Comparison of ENCODE assay signal across 1 cellular context in genomic region chr16:12099451-12100123, GRCh38.
A peak's percentile ranks its signal among the peaks of the same experiment; 100 is the strongest.
TF ChIP-seq lines count a peak whose summit lies in the region.

No MANE protein-coding gene starts in this region.

TF ChIP-seq in HepG2, 621 proteins besides CTCF, POLR2A, EP300 and RAD21 (continued from another document and continues in another):
- no peak for TF ChIP-seq KAT8 (CRISPR knock-in tag; IDR thresholded peaks at IDR 0.05)
- no peak for TF ChIP-seq IRF1 (CRISPR knock-in tag; IDR thresholded peaks at IDR 0.05; ENCODE audit: low read depth)
- no peak; the same call in 1 of the 2 replicates for TF ChIP-seq ZNF772 (CRISPR knock-in tag; IDR thresholded peaks at IDR 0.05)
- no peak for TF ChIP-seq ZNF607 (CRISPR knock-in tag; IDR thresholded peaks at IDR 0.05; ENCODE audit: borderline replicate concordance)
- no peak for TF ChIP-seq ZNF615 (CRISPR knock-in tag; IDR thresholded peaks at IDR 0.05; ENCODE audit: borderline replicate concordance)
- no peak for TF ChIP-seq CEBPG (CRISPR knock-in tag; IDR thresholded peaks at IDR 0.05)
- TF ChIP-seq ZNF225 (CRISPR knock-in tag; IDR thresholded peaks at IDR 0.05) = peak; percentile 12; the same call in 1 of the 2 replicates
- 0 out of 2 replicates have a peak, but pooled peaks have one; percentile 35 for TF ChIP-seq ZBTB7A (CRISPR knock-in tag; IDR thresholded peaks at IDR 0.05)
- no peak for TF ChIP-seq TEAD2 (CRISPR knock-in tag; IDR thresholded peaks at IDR 0.05)
- no peak for TF ChIP-seq ZNF331 (CRISPR knock-in tag; IDR thresholded peaks at IDR 0.05)
- no peak for TF ChIP-seq ARID3A (IDR thresholded peaks at IDR 0.05; ENCODE audit: low read depth, low read length)
- TF ChIP-seq ATAD3A (CRISPR knock-in tag; IDR thresholded peaks at IDR 0.05) = no peak
- peak; percentile 52; the same call in 1 of the 2 replicates for TF ChIP-seq NFKB2 (CRISPR knock-in tag; IDR thresholded peaks at IDR 0.05; ENCODE audit: borderline replicate concordance)
- no peak for TF ChIP-seq ZNF503 (CRISPR knock-in tag; IDR thresholded peaks at IDR 0.05)
- no peak for TF ChIP-seq ZFP41 (CRISPR knock-in tag; IDR thresholded peaks at IDR 0.05; ENCODE audit: borderline replicate concordance)
- no peak for TF ChIP-seq MZF1 (CRISPR knock-in tag; IDR thresholded peaks at IDR 0.05; ENCODE audit: borderline replicate concordance)
- no peak for TF ChIP-seq HES4 (CRISPR knock-in tag; IDR thresholded peaks at IDR 0.05; ENCODE audit: borderline replicate concordance)
- no peak; the same call in 1 of the 2 replicates for TF ChIP-seq ERF (CRISPR knock-in tag; IDR thresholded peaks at IDR 0.05)
- TF ChIP-seq SYNCRIP (IDR thresholded peaks at IDR 0.05; ENCODE audit: insufficient read depth, low read depth, low read length) = no peak
- no peak for TF ChIP-seq ZNF431 (CRISPR knock-in tag; IDR thresholded peaks at IDR 0.05; ENCODE audit: borderline replicate concordance, low read depth)
- no peak for TF ChIP-seq ZUFSP (CRISPR knock-in tag; IDR thresholded peaks at IDR 0.05; ENCODE audit: borderline replicate concordance)
- no peak for TF ChIP-seq ZNF629 (CRISPR knock-in tag; conservative IDR thresholded peaks at IDR 0.05)
- no peak for TF ChIP-seq LCORL (IDR thresholded peaks at IDR 0.05)
- no peak for TF ChIP-seq LCORL (CRISPR knock-in tag; IDR thresholded peaks at IDR 0.05)
- no peak for TF ChIP-seq TSC22D2 (CRISPR knock-in tag; IDR thresholded peaks at IDR 0.05; ENCODE audit: borderline replicate concordance)
- no peak for TF ChIP-seq KLF11 (CRISPR knock-in tag; IDR thresholded peaks at IDR 0.05)
- TF ChIP-seq KLF15 (CRISPR knock-in tag; IDR thresholded peaks at IDR 0.05; ENCODE audit: borderline replicate concordance) = no peak; the same call in 1 of the 2 replicates
- 0 out of 2 replicates have a peak, but pooled peaks have one; percentile 35 for TF ChIP-seq ZNF468 (CRISPR knock-in tag; IDR thresholded peaks at IDR 0.05)
- TF ChIP-seq STAT5B (CRISPR knock-in tag; IDR thresholded peaks at IDR 0.05) = no peak
- TF ChIP-seq SAFB2 (CRISPR knock-in tag; IDR thresholded peaks at IDR 0.05; ENCODE audit: borderline replicate concordance, low read depth) = no peak
- no peak for TF ChIP-seq E2F1 (CRISPR knock-in tag; IDR thresholded peaks at IDR 0.05)
- TF ChIP-seq ZNF263 (CRISPR knock-in tag; IDR thresholded peaks at IDR 0.05) = peak; percentile 59
- peak; percentile 98 for TF ChIP-seq CAMTA2 (CRISPR knock-in tag; IDR thresholded peaks at IDR 0.05; ENCODE audit: borderline replicate concordance)
- no peak for TF ChIP-seq ATF4 (CRISPR knock-in tag; IDR thresholded peaks at IDR 0.05)
- no peak for TF ChIP-seq ZNF609 (CRISPR knock-in tag; IDR thresholded peaks at IDR 0.05; ENCODE audit: borderline replicate concordance)
- no peak for TF ChIP-seq RARA (CRISPR knock-in tag; IDR thresholded peaks at IDR 0.05)
- TF ChIP-seq ZBTB4 (CRISPR knock-in tag; IDR thresholded peaks at IDR 0.05; ENCODE audit: borderline replicate concordance) = peak; percentile 93; the same call in 1 of the 2 replicates
- TF ChIP-seq TMF1 (CRISPR knock-in tag; IDR thresholded peaks at IDR 0.05; ENCODE audit: low read depth) = no peak
- TF ChIP-seq RBM22 (optimal IDR thresholded peaks at IDR 0.05; ENCODE audit: low read length) = no peak
- no peak; the same call in 1 of the 2 replicates for TF ChIP-seq IRF9 (CRISPR knock-in tag; IDR thresholded peaks at IDR 0.05; ENCODE audit: borderline replicate concordance)
- no peak; the same call in 1 of the 2 replicates for TF ChIP-seq ZNF296 (CRISPR knock-in tag; conservative IDR thresholded peaks at IDR 0.05)
- TF ChIP-seq MED1 (CRISPR knock-in tag; IDR thresholded peaks at IDR 0.05) = no peak
- TF ChIP-seq ZBTB2 (CRISPR knock-in tag; IDR thresholded peaks at IDR 0.05; ENCODE audit: low read depth) = no peak
- no peak for TF ChIP-seq ZNF569 (CRISPR knock-in tag; IDR thresholded peaks at IDR 0.05; ENCODE audit: borderline replicate concordance)
- no peak for TF ChIP-seq TAF1 (CRISPR knock-in tag; IDR thresholded peaks at IDR 0.05)
- no peak for TF ChIP-seq YEATS2 (CRISPR knock-in tag; IDR thresholded peaks at IDR 0.05; ENCODE audit: borderline replicate concordance)
- no peak for TF ChIP-seq ZBTB1 (CRISPR knock-in tag; IDR thresholded peaks at IDR 0.05; ENCODE audit: borderline replicate concordance)
- no peak for TF ChIP-seq CENPT (CRISPR knock-in tag; IDR thresholded peaks at IDR 0.05; ENCODE audit: low read depth)
